ENCODE assay signal across 1 cellular context in the genomic region with DNA sequence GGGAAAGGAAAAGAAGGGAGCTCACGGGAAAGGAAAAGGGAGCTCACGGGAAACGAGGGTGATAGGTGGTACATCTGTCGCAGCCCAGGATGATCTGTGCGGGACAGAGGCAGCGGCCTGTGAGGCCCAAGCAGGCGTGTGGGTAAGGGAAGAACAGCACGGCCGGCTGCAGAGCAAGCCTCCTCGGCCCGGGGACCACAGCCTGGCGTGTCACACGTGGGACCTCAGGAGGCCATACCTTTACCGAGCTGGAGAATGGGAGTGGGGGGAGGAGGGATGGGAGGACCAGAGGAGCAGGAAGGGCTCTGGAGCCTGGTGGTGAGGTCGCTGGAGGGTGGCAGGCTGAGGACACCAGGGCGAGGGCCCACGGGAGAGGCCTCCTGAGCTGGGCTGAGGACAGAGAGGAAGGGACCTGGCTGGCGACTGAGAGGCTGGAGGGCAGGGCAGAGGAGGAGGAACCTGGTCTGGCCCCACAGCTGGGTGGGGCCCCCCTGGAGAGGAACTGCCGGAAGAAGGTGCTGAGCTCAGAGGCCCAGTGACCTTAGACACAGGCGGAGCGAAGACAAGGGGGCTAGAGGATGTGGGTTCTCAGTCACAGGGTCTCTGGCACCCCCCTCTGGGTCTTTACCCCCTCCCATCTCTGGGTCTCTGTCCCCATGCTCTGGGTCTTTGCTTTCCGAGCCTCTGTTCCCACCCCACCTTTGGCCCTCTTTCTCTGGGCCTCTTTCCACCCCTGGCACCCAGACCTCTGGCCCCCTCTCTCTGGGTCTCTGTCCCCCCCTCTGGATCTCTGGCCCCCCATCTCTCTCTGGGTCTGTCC.
TF ChIP-seq lines count a peak whose summit lies in the region.

No MANE protein-coding gene starts in this region.

TF ChIP-seq in HepG2, 621 proteins besides CTCF, POLR2A, EP300 and RAD21 (continued from another document and continues in another):
- TF ChIP-seq SOX13 (IDR thresholded peaks at IDR 0.05) (0 out of 2 replicates have a peak, but pooled peaks have one; percentile 9), SOX13 (CRISPR knock-in tag; conservative IDR thresholded peaks at IDR 0.05 in 1 of 2, IDR thresholded peaks at IDR 0.05 in 1 of 2) (peak in 1 of 2 experiments; percentile 41; a peak in 2 of 4 replicates), ZBTB4 (CRISPR knock-in tag; IDR thresholded peaks at IDR 0.05; ENCODE audit: borderline replicate concordance) (peak; percentile 56; the same call in 1 of the 2 replicates), ZNF121 (CRISPR knock-in tag; IDR thresholded peaks at IDR 0.05) (peak; percentile 41; the same call in 1 of the 2 replicates), PITX1 (CRISPR knock-in tag; IDR thresholded peaks at IDR 0.05) (peak; percentile 84; the same call in 1 of the 2 replicates), ZNF746 (CRISPR knock-in tag; IDR thresholded peaks at IDR 0.05) (peak; percentile 88), SP4 (CRISPR knock-in tag; IDR thresholded peaks at IDR 0.05) (peak; percentile 85), RBM22 (optimal IDR thresholded peaks at IDR 0.05; ENCODE audit: low read length) (peak; percentile 97), MAFK (conservative IDR thresholded peaks at IDR 0.05 in 1 of 2, IDR thresholded peaks at IDR 0.05 in 1 of 2; ENCODE audit: low read length in 2 of 2) (no peak), ZNF883 (CRISPR knock-in tag; IDR thresholded peaks at IDR 0.05; ENCODE audit: not compliant biosample characterization) (peak; percentile 75), ZBTB46 (CRISPR knock-in tag; IDR thresholded peaks at IDR 0.05; ENCODE audit: borderline replicate concordance) (peak; percentile 73; the same call in 1 of the 2 replicates), ETV6 (CRISPR knock-in tag; conservative IDR thresholded peaks at IDR 0.05) (no peak; the same call in 1 of the 2 replicates), ATF7-NPFF (CRISPR knock-in tag; IDR thresholded peaks at IDR 0.05; ENCODE audit: low read depth) (peak; percentile 80), JDP2 (CRISPR knock-in tag; IDR thresholded peaks at IDR 0.05; ENCODE audit: borderline replicate concordance) (no peak), REXO4 (CRISPR knock-in tag; IDR thresholded peaks at IDR 0.05; ENCODE audit: borderline replicate concordance) (0 out of 2 replicates have a peak, but pooled peaks have one; percentile 13), NBN (conservative IDR thresholded peaks at IDR 0.05) (no peak), TCF7 (IDR thresholded peaks at IDR 0.05; ENCODE audit: low read depth) (no peak), ZNF317 (CRISPR knock-in tag; IDR thresholded peaks at IDR 0.05) (0 out of 2 replicates have a peak, but pooled peaks have one; percentile 66), PPARG (CRISPR knock-in tag; conservative IDR thresholded peaks at IDR 0.05) (peak; percentile 85), HDAC6 (IDR thresholded peaks at IDR 0.05; ENCODE audit: low read depth, low read length) (no peak), GATAD1 (CRISPR knock-in tag; IDR thresholded peaks at IDR 0.05) (no peak; the same call in 1 of the 2 replicates), TBX2 (CRISPR knock-in tag; IDR thresholded peaks at IDR 0.05; ENCODE audit: borderline replicate concordance) (peak; percentile 84), SMARCE1 (IDR thresholded peaks at IDR 0.05; ENCODE audit: borderline replicate concordance) (no peak), HDAC2 (CRISPR knock-in tag; IDR thresholded peaks at IDR 0.05) (0 out of 2 replicates have a peak, but pooled peaks have one; percentile 80), ZNF337 (CRISPR knock-in tag; IDR thresholded peaks at IDR 0.05; ENCODE audit: borderline replicate concordance, low read depth) (no peak), HNRNPL (IDR thresholded peaks at IDR 0.05; ENCODE audit: low read depth, low read length) (peak; percentile 95; the same call in 1 of the 2 replicates), SUZ12 (IDR thresholded peaks at IDR 0.05; ENCODE audit: low read depth, low read length) (no peak), ZNF253 (CRISPR knock-in tag; IDR thresholded peaks at IDR 0.05; ENCODE audit: borderline replicate concordance) (no peak)
- TF ChIP-seq, protein P1, sequence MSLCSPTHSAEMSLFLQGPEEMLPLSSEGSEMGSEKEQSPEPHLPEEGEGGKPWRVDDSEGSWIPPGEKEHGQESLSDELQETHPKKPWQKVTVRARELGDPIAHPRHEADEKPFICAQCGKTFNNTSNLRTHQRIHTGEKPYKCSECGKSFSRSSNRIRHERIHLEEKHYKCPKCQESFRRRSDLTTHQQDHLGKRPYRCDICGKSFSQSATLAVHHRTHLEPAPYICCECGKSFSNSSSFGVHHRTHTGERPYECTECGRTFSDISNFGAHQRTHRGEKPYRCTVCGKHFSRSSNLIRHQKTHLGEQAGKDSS (CRISPR knock-in tag; IDR thresholded peaks at IDR 0.05; ENCODE audit: borderline replicate concordance, low read depth): peak; percentile 90; the same call in 1 of the 2 replicates
- TF ChIP-seq, protein P2, sequence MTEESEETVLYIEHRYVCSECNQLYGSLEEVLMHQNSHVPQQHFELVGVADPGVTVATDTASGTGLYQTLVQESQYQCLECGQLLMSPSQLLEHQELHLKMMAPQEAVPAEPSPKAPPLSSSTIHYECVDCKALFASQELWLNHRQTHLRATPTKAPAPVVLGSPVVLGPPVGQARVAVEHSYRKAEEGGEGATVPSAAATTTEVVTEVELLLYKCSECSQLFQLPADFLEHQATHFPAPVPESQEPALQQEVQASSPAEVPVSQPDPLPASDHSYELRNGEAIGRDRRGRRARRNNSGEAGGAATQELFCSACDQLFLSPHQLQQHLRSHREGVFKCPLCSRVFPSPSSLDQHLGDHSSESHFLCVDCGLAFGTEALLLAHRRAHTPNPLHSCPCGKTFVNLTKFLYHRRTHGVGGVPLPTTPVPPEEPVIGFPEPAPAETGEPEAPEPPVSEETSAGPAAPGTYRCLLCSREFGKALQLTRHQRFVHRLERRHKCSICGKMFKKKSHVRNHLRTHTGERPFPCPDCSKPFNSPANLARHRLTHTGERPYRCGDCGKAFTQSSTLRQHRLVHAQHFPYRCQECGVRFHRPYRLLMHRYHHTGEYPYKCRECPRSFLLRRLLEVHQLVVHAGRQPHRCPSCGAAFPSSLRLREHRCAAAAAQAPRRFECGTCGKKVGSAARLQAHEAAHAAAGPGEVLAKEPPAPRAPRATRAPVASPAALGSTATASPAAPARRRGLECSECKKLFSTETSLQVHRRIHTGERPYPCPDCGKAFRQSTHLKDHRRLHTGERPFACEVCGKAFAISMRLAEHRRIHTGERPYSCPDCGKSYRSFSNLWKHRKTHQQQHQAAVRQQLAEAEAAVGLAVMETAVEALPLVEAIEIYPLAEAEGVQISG (CRISPR knock-in tag; IDR thresholded peaks at IDR 0.05): peak; percentile 85
- TF ChIP-seq, protein P3, sequence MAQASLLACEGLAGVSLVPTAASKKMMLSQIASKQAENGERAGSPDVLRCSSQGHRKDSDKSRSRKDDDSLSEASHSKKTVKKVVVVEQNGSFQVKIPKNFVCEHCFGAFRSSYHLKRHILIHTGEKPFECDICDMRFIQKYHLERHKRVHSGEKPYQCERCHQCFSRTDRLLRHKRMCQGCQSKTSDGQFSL (CRISPR knock-in tag; IDR thresholded peaks at IDR 0.05): peak; percentile 93
- TF ChIP-seq, protein P4, sequence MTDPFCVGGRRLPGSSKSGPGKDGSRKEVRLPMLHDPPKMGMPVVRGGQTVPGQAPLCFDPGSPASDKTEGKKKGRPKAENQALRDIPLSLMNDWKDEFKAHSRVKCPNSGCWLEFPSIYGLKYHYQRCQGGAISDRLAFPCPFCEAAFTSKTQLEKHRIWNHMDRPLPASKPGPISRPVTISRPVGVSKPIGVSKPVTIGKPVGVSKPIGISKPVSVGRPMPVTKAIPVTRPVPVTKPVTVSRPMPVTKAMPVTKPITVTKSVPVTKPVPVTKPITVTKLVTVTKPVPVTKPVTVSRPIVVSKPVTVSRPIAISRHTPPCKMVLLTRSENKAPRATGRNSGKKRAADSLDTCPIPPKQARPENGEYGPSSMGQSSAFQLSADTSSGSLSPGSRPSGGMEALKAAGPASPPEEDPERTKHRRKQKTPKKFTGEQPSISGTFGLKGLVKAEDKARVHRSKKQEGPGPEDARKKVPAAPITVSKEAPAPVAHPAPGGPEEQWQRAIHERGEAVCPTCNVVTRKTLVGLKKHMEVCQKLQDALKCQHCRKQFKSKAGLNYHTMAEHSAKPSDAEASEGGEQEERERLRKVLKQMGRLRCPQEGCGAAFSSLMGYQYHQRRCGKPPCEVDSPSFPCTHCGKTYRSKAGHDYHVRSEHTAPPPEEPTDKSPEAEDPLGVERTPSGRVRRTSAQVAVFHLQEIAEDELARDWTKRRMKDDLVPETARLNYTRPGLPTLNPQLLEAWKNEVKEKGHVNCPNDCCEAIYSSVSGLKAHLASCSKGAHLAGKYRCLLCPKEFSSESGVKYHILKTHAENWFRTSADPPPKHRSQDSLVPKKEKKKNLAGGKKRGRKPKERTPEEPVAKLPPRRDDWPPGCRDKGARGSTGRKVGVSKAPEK (CRISPR knock-in tag; IDR thresholded peaks at IDR 0.05; ENCODE audit: borderline replicate concordance): peak; percentile 96; the same call in 1 of the 2 replicates
- TF ChIP-seq, protein P5, sequence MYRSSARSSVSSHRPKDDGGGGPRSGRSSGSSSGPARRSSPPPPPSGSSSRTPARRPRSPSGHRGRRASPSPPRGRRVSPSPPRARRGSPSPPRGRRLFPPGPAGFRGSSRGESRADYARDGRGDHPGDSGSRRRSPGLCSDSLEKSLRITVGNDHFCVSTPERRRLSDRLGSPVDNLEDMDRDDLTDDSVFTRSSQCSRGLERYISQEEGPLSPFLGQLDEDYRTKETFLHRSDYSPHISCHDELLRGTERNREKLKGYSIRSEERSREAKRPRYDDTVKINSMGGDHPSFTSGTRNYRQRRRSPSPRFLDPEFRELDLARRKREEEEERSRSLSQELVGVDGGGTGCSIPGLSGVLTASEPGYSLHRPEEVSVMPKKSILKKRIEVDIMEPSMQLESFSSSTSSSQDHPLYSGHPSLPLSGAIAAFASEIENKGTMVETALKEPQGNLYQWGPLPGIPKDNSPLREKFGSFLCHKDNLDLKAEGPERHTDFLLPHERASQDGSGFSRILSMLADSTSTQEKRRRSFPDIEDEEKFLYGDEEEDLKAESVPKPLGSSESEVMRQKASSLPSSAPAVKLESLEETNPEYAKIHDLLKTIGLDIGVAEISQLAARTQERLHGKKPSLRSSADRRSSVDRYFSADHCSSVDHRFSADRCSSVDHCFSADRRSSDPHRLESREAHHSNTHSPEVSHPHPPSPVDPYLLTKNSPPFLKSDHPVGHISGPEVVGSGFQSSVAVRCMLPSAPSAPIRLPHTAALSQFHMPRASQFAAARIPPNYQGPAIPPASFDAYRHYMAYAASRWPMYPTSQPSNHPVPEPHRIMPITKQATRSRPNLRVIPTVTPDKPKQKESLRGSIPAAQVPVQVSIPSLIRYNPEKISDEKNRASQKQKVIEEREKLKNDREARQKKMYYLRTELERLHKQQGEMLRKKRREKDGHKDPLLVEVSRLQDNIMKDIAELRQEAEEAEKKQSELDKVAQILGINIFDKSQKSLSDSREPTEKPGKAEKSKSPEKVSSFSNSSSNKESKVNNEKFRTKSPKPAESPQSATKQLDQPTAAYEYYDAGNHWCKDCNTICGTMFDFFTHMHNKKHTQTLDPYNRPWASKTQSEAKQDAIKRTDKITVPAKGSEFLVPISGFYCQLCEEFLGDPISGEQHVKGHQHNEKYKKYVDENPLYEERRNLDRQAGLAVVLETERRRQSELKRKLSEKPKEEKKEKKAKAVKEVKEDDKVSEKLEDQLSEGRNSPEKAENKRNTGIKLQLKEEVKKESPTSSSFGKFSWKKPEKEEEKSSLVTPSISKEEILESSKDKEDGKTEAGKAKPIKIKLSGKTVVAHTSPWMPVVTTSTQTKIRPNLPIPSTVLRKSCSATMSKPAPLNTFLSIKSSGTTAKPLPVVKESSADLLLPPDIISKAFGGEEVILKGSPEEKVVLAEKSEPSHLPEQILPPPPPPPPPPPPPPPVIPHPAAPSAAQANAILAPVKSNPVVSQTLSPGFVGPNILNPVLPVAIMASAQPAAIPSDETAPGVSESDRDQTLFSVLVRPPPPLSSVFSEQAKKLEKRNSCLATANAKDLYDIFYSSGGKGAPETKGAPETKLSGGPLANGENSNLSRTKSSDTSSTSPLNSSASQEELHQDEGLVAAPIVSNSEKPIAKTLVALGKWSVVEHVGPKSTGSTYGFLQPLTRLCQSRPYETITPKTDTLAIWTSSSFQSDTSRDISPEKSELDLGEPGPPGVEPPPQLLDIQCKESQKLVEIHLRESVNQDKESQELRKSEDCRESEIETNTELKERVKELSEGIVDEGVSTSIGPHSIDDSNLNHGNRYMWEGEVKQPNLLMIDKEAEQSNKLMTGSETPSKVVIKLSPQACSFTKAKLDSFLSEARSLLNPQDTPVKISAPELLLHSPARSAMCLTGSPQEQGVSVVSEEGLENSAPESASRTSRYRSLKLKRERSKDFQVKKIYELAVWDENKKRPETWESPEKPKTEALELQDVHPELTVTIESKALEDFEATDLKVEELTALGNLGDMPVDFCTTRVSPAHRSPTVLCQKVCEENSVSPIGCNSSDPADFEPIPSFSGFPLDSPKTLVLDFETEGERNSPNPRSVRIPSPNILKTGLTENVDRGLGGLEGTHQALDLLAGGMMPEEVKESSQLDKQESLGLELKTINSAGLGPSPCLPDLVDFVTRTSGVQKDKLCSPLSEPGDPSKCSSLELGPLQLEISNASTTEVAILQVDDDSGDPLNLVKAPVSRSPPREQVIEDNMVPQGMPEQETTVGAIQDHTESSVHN (CRISPR knock-in tag; IDR thresholded peaks at IDR 0.05): no peak
